Comparison of ENCODE assay signal across 12 cellular contexts in the genomic region with DNA sequence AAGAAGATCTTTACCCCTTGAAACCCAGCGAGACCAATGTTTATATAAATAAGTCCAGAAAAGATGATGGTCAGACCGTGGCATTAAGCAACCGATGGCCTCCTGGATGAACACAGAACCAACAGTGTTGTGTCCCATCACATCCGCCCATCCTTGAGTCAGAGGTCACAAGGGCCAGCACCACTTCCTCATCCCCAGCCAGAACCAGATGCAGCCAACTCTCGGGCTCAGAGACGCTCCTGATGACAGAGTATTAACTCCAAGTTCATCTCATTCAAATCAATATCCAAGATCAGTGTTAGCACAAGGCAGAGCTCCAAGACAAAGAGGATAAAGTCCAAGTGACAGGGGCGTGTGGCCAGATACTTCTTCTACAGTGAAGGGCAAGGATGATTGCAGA.
DNase-seq lines count a peak whose midpoint lies in the region; ATAC-seq and TF ChIP-seq lines count a peak whose summit lies in the region.
"Had no signal": no experiment of that assay in that cellular context is flagged by ENCODE, and none has a peak within 500 bp of the region (broad histone marks: within the 10 kb centered on the region; RNA-seq: fewer than 3 reads in every experiment).

No MANE protein-coding gene starts in this region.

- H3K27me3 ChIP-seq in GM23248 (replicated peaks; ENCODE audit: insufficient read depth) (no peaks in the 10 kb centered on the region), ascending aorta (no peaks in the 10 kb centered on the region), layer of hippocampus (ENCODE audit: control insufficient read depth, insufficient read depth, low read length) (no peaks in the 10 kb centered on the region)
- H3K27me3 ChIP-seq: MG63 had no signal

- H3K4me2 ChIP-seq in GM23248 (ENCODE audit: unreplicated experiment), result no peak overlapping the region

- H4K20me1 ChIP-seq in GM23248 (ENCODE audit: insufficient read depth), result no peaks in the 10 kb centered on the region

- no peak overlapping the region for H3K9ac ChIP-seq in GM23248

- no peak for TF ChIP-seq CTCF in ascending aorta (IDR thresholded peaks at IDR 0.05)

- DNase-seq in GM23248 (peak; percentile 58), ascending aorta (ENCODE audit: low spot score in 2 of 2) (peak; percentile 53 to 85), HPDE6-E6E7 (ENCODE audit: extremely low spot score) (no peak), DMS153 (lab: John Stamatoyannopoulos, UW) (no peak), iPS-NIHi11 (ENCODE audit: low spot score) (no peak)
- no peak for DNase-seq in activated naive CD8-positive, alpha-beta T cell treated with anti-CD3 and anti-CD28 coated beads, Interleukin-2, amount 50 U/mL, for 24 hours
- DNase-seq: cortex of kidney, MG63, NCI-H526 treated with DMSO at 0.1 percent for 48 hours, T1000 had no signal

- H3K27me3 Mint-ChIP-seq in stimulated activated memory B cell treated with anti-CD40 and anti-IgM and Interleukin-4, amounts not matched to agents 10 μg/mL and 1 μg/mL and 100 μg/mL, for 72 hours, result no peaks in the 10 kb centered on the region
- H3K27me3 Mint-ChIP-seq in activated naive CD8-positive, alpha-beta T cell treated with anti-CD3 and anti-CD28 coated beads, Interleukin-2, amount 50 U/mL, for 24 hours, result no peaks in the 10 kb centered on the region

- no peak overlapping the region for H3K27ac ChIP-seq in GM23248
- H3K27ac ChIP-seq in ascending aorta, result peak overlapping the region in 1 of 2 donors; percentile 19
- H3K27ac ChIP-seq in layer of hippocampus (ENCODE audit: low read depth, low read length), result peak overlapping the region; percentile 55

- peaks cover 77% of the 10 kb centered on the region for H3K4me1 Mint-ChIP-seq in stimulated activated memory B cell treated with anti-CD40 and anti-IgM and Interleukin-4, amounts not matched to agents 10 μg/mL and 1 μg/mL and 100 μg/mL, for 72 hours
- H3K4me1 Mint-ChIP-seq in activated naive CD8-positive, alpha-beta T cell treated with anti-CD3 and anti-CD28 coated beads, Interleukin-2, amount 50 U/mL, for 24 hours, result peaks cover 83% of the 10 kb centered on the region

- no peaks in the 10 kb centered on the region for H3K9me2 ChIP-seq in GM23248 (ENCODE audit: insufficient read depth)

- H3K9me3 Mint-ChIP-seq in stimulated activated memory B cell treated with anti-CD40 and anti-IgM and Interleukin-4, amounts not matched to agents 10 μg/mL and 1 μg/mL and 100 μg/mL, for 72 hours, result no peaks in the 10 kb centered on the region
- H3K9me3 Mint-ChIP-seq in activated naive CD8-positive, alpha-beta T cell treated with anti-CD3 and anti-CD28 coated beads, Interleukin-2, amount 50 U/mL, for 24 hours, result no peaks in the 10 kb centered on the region

- in situ Hi-C loops in GM23248 (cut with MboI), result no loop called here

- intact Hi-C loops in ascending aorta (cut with DNase I), result no loop called here

- H3K9me3 ChIP-seq in GM23248 (ENCODE audit: low read depth) (no peaks in the 10 kb centered on the region), ascending aorta (no peaks in the 10 kb centered on the region)
- H3K9me3 ChIP-seq: MG63 had no signal

- no peaks in the 10 kb centered on the region for H3K36me3 ChIP-seq in GM23248 (ENCODE audit: low read depth)
- peaks cover 11 to 23% of the 10 kb centered on the region in 2 donors for H3K36me3 ChIP-seq in ascending aorta

- WGBS in GM23248 (ENCODE audit: low coverage in 1 of 2, low lambda C conversion rate in 2 of 2, missing lambda C conversion rate in 2 of 2), 2 experiments, result 38 to 39% methylated on average over 7 of the region's 7 CpGs

- no peak for ATAC-seq in stimulated activated memory B cell treated with anti-CD40 and anti-IgM and Interleukin-4, amounts not matched to agents 10 μg/mL and 1 μg/mL and 100 μg/mL, for 72 hours
- no peak for ATAC-seq in activated naive CD8-positive, alpha-beta T cell treated with anti-CD3 and anti-CD28 coated beads, Interleukin-2, amount 50 U/mL, for 24 hours

- H3K27ac Mint-ChIP-seq in stimulated activated memory B cell treated with anti-CD40 and anti-IgM and Interleukin-4, amounts not matched to agents 10 μg/mL and 1 μg/mL and 100 μg/mL, for 72 hours, result peak overlapping the region; percentile 66
- H3K27ac Mint-ChIP-seq in activated naive CD8-positive, alpha-beta T cell treated with anti-CD3 and anti-CD28 coated beads, Interleukin-2, amount 50 U/mL, for 24 hours, result no peak overlapping the region

- H3K4me3 Mint-ChIP-seq in stimulated activated memory B cell treated with anti-CD40 and anti-IgM and Interleukin-4, amounts not matched to agents 10 μg/mL and 1 μg/mL and 100 μg/mL, for 72 hours, result no peak overlapping the region
- H3K4me3 Mint-ChIP-seq in activated naive CD8-positive, alpha-beta T cell treated with anti-CD3 and anti-CD28 coated beads, Interleukin-2, amount 50 U/mL, for 24 hours, result no peak overlapping the region

- peaks cover 51% of the 10 kb centered on the region for H3K36me3 Mint-ChIP-seq in stimulated activated memory B cell treated with anti-CD40 and anti-IgM and Interleukin-4, amounts not matched to agents 10 μg/mL and 1 μg/mL and 100 μg/mL, for 72 hours
- peaks cover 13% of the 10 kb centered on the region for H3K36me3 Mint-ChIP-seq in activated naive CD8-positive, alpha-beta T cell treated with anti-CD3 and anti-CD28 coated beads, Interleukin-2, amount 50 U/mL, for 24 hours (ENCODE audit: low read depth)

- 0 out of 2 replicates have a peak, but pooled peaks cover 5% of the 10 kb centered on the region for H3K79me2 ChIP-seq in GM23248 (ENCODE audit: insufficient read depth)

- H3F3A ChIP-seq in GM23248 (ENCODE audit: insufficient read depth), result no peaks in the 10 kb centered on the region

- no peak overlapping the region for H2AFZ ChIP-seq in GM23248

- H3K4me1 ChIP-seq in GM23248 (ENCODE audit: insufficient read depth) (0 out of 2 replicates have a peak, but pooled peaks cover 7% of the 10 kb centered on the region), ascending aorta (peaks cover 3 to 14% of the 10 kb centered on the region in 2 donors)

- H3K4me3 ChIP-seq in GM23248 (no peak overlapping the region), ascending aorta (no peak overlapping the region)
- H3K4me3 ChIP-seq: MG63 had no signal

Comparison
In these comparisons a context has a peak if more than half of its experiments do, and no peak if none do; other contexts are left out.
1. DNase-seq: peak in GM23248 (single experiment) and ascending aorta (2 of 2); none in HPDE6-E6E7 (single experiment), activated naive CD8-positive, alpha-beta T cell treated with anti-CD3 and anti-CD28 coated beads, Interleukin-2, amount 50 U/mL, for 24 hours (single experiment), DMS153 (single experiment) and iPS-NIHi11 (single experiment).